In genomic region chr17:73911726-73912359, GRCh38 we compare ENCODE assay signal across 20 cellular contexts.
DNase-seq lines count a peak whose midpoint lies in the region; ATAC-seq, FAIRE-seq and TF ChIP-seq lines count a peak whose summit lies in the region.
"Had no signal": no experiment of that assay in that cellular context is flagged by ENCODE, and none has a peak within 500 bp of the region (broad histone marks: within the 10 kb centered on the region; RNA-seq: fewer than 3 reads in every experiment).

No MANE protein-coding gene starts in this region.

- H3K36me3 ChIP-seq in HEK293 (ENCODE audit: control insufficient read depth in 2 of 2, insufficient read depth in 1 of 2, low read length in 2 of 2), result no peaks in the 10 kb centered on the region
- H3K36me3 ChIP-seq: BE2C had no signal

- H3K4me1 ChIP-seq in HEK293 (ENCODE audit: control insufficient read depth, insufficient read depth, low read length), result no peaks in the 10 kb centered on the region
- H3K4me1 ChIP-seq: BE2C had no signal

- DNase-seq in A172 (ENCODE audit: low spot score) (peak; percentile 8), ecto neural progenitor cell (ENCODE audit: low spot score) (peak; percentile 18), urothelium cell line (ENCODE audit: low spot score) (no peak), putamen (ENCODE audit: low spot score) (no peak)
- DNase-seq: BE2C; CD4-positive, alpha-beta memory T cell; DMS79; EL; GM23248 had no signal

- no peak overlapping the region for H3K4me3 ChIP-seq in HEK293 (ENCODE audit: low read depth, low read length)
- H3K4me3 ChIP-seq: GM23248 had no signal

- no peaks in the 10 kb centered on the region; the same call in 1 of the 2 replicates for H3K9me3 ChIP-seq in HEK293 (ENCODE audit: control insufficient read depth, insufficient read depth, low read depth, low read length)
- H3K9me3 ChIP-seq: BE2C had no signal

- peak; percentile 37 for FAIRE-seq in urothelium cell line (lab: Jason Lieb, UNC)
- FAIRE-seq: A204.1, G401.6, GM12891, H54, HepG2, HTR-8/SVneo had no signal

- no peak for TF ChIP-seq CTCF in HEK293 (tag by site-specific recombination; IDR thresholded peaks at IDR 0.05)

- POLR2A ChIA-PET in HEK293 (lab: Yijun Ruan, JAX), result no interaction called here

- no peak overlapping the region for H3K27ac ChIP-seq in HEK293 (ENCODE audit: extremely low read depth, low read depth, low read length)
- H3K27ac ChIP-seq: C4-2B, GM23248 had no signal

- CTCF ChIA-PET in HEK293 (lab: Yijun Ruan, JAX), result interaction anchor here (0.6 kb wide), 1 partner anchor 174 kb away, joined by 3 read pairs; no protein-coding TSS in a partner anchor

- no peak for ATAC-seq in HG03139 (IDR thresholded peaks at IDR 0.05; ENCODE audit: unreplicated experiment)
- ATAC-seq in GM18907 (IDR thresholded peaks at IDR 0.05; ENCODE audit: unreplicated experiment), result no peak
- ATAC-seq: HCT116, HepG2 had no signal

TF ChIP-seq in HEK293, 187 proteins besides CTCF, POLR2A, EP300 and RAD21:
- TF ChIP-seq ZNF529 (tag by site-specific recombination; IDR thresholded peaks at IDR 0.05; ENCODE audit: insufficient replicate concordance), result no peak
- no peak for TF ChIP-seq ZNF324 (tag by site-specific recombination; IDR thresholded peaks at IDR 0.05)
- peak; percentile 66 for TF ChIP-seq ZNF664 (tag by site-specific recombination; IDR thresholded peaks at IDR 0.05)
- TF ChIP-seq ZBTB21 (tag by site-specific recombination; IDR thresholded peaks at IDR 0.05), result peak; percentile 69
TF ChIP-seq in HEK293: peak in this region for 2.

Comparison
In these comparisons a context has a peak if more than half of its experiments do, and no peak if none do; other contexts are left out.
1. DNase-seq: peak in A172 (single experiment) and ecto neural progenitor cell (single experiment); none in urothelium cell line (single experiment) and putamen (single experiment).